Comparison of ENCODE assay signal across 8 cellular contexts in genomic region chr9:137000177-137000930, GRCh38. TPM values are rescaled to one million over a fixed set of nuclear protein-coding genes. Genes with fewer than 3 reads are reported as not detected.
DNase-seq lines count a peak whose midpoint lies in the region; ATAC-seq lines count a peak whose summit lies in the region.

No MANE protein-coding gene starts in this region.

- H3K4me3 Mint-ChIP-seq in activated CD4-positive, alpha-beta T cell treated with anti-CD3 and anti-CD28 coated beads, Interleukin-2, amount 10 ng/mL, durations not matched to agents 7 days and 5 days: peak overlapping the region; percentile 25

- peaks cover 6% of the 10 kb centered on the region for H3K27me3 Mint-ChIP-seq in activated CD4-positive, alpha-beta T cell treated with anti-CD3 and anti-CD28 coated beads, Interleukin-2, amount 10 ng/mL, durations not matched to agents 7 days and 5 days

- POLR2A ChIA-PET in activated CD4-positive, alpha-beta T cell treated with anti-CD3 and anti-CD28 coated beads, Interleukin-2, amount 10 ng/mL, durations not matched to agents 7 days and 5 days (lab: Charles Lee): no interaction called here

- no peaks in the 10 kb centered on the region for H3K36me3 Mint-ChIP-seq in activated CD4-positive, alpha-beta T cell treated with anti-CD3 and anti-CD28 coated beads, Interleukin-2, amount 10 ng/mL, durations not matched to agents 7 days and 5 days (ENCODE audit: low read depth)

- CTCF ChIA-PET in activated CD4-positive, alpha-beta T cell treated with anti-CD3 and anti-CD28 coated beads, Interleukin-2, amount 10 ng/mL, durations not matched to agents 7 days and 5 days (lab: Charles Lee): interaction anchor here (0.6 to 1.9 kb wide), 8 partner anchors 8 to 35 kb away, joined by 3 to 10 read pairs (median 4); no protein-coding TSS in a partner anchor

- peak; percentile 71 for ATAC-seq in HG02840 (IDR thresholded peaks at IDR 0.05; ENCODE audit: low FRiP score, unreplicated experiment)

- peak overlapping the region; percentile 75 for H3K27ac Mint-ChIP-seq in activated CD4-positive, alpha-beta T cell treated with anti-CD3 and anti-CD28 coated beads, Interleukin-2, amount 10 ng/mL, durations not matched to agents 7 days and 5 days

- DNase-seq in activated CD4-positive, alpha-beta T cell treated with anti-CD3 and anti-CD28 coated beads, Interleukin-2, amount 10 ng/mL, durations not matched to agents 7 days and 5 days: peak; percentile 49
- DNase-seq in activated CD4-positive, alpha-beta T cell treated with anti-CD3 and anti-CD28 coated beads, Interleukin-2, amount 50 U/mL, for 4 hours: no peak
- DNase-seq in RPMI8226 (peak; percentile 59), germinal center (ENCODE audit: low spot score) (peak; percentile 54), NCI-H1417 treated with DMSO at 0.1 percent for 48 hours (lab: John Stamatoyannopoulos, UW) (no peak), SHP77 (lab: John Stamatoyannopoulos, UW) (no peak), NCI-H2107 (lab: John Stamatoyannopoulos, UW) (no peak)

- peaks cover 42% of the 10 kb centered on the region for H3K4me1 Mint-ChIP-seq in activated CD4-positive, alpha-beta T cell treated with anti-CD3 and anti-CD28 coated beads, Interleukin-2, amount 10 ng/mL, durations not matched to agents 7 days and 5 days

- no peaks in the 10 kb centered on the region for H3K9me3 Mint-ChIP-seq in activated CD4-positive, alpha-beta T cell treated with anti-CD3 and anti-CD28 coated beads, Interleukin-2, amount 10 ng/mL, durations not matched to agents 7 days and 5 days

RNA-seq across cellular contexts. Expression of gene CLIC3, which starts 4.0 kb away (rescaled TPM):
- 1 to 10 TPM; 2.6 to 4.4 TPM for total RNA-seq in activated CD4-positive, alpha-beta T cell treated with anti-CD3 and anti-CD28 coated beads, Interleukin-2, amount 10 ng/mL, durations not matched to agents 7 days and 5 days

RNA-seq across cellular contexts. Expression of gene PAXX, which starts 8.1 kb away (rescaled TPM):
- 10 to 100 TPM; 80.2 to 98.4 TPM for total RNA-seq in activated CD4-positive, alpha-beta T cell treated with anti-CD3 and anti-CD28 coated beads, Interleukin-2, amount 10 ng/mL, durations not matched to agents 7 days and 5 days

RNA-seq across cellular contexts. Expression of gene LCNL1, which starts 17.6 kb away (rescaled TPM):
- under 1 TPM; 0.48 to 0.67 TPM for total RNA-seq in activated CD4-positive, alpha-beta T cell treated with anti-CD3 and anti-CD28 coated beads, Interleukin-2, amount 10 ng/mL, durations not matched to agents 7 days and 5 days

RNA-seq across cellular contexts. Expression of gene PTGDS, which starts 23.1 kb away (rescaled TPM):
- total RNA-seq in activated CD4-positive, alpha-beta T cell treated with anti-CD3 and anti-CD28 coated beads, Interleukin-2, amount 10 ng/mL, durations not matched to agents 7 days and 5 days: 10 to 100 TPM; 22.1 to 24.0 TPM

RNA-seq across cellular contexts. Expression of gene ABCA2, which starts 27.7 kb away (rescaled TPM):
- total RNA-seq in activated CD4-positive, alpha-beta T cell treated with anti-CD3 and anti-CD28 coated beads, Interleukin-2, amount 10 ng/mL, durations not matched to agents 7 days and 5 days: 10 to 100 TPM; 67.7 to 70.3 TPM

Comparison
In these comparisons a context has a peak if more than half of its experiments do, and no peak if none do; other contexts are left out.
1. DNase-seq: peak in activated CD4-positive, alpha-beta T cell treated with anti-CD3 and anti-CD28 coated beads, Interleukin-2, amount 10 ng/mL, durations not matched to agents 7 days and 5 days (single experiment), RPMI8226 (single experiment) and germinal center (single experiment); none in activated CD4-positive, alpha-beta T cell treated with anti-CD3 and anti-CD28 coated beads, Interleukin-2, amount 50 U/mL, for 4 hours (0 of 2), NCI-H1417 treated with DMSO at 0.1 percent for 48 hours (single experiment), SHP77 (0 of 2) and NCI-H2107 (single experiment).